ENCODE assay signal across 1 cellular context in genomic region chr2:240894836-240895558, GRCh38.
TF ChIP-seq lines count a peak whose summit lies in the region.

No MANE protein-coding gene starts in this region.

TF ChIP-seq in H1, 55 proteins besides CTCF, POLR2A, EP300 and RAD21:
- TF ChIP-seq ATF2 (IDR thresholded peaks at IDR 0.05; ENCODE audit: low read length) = no peak
- TF ChIP-seq CHD2 (IDR thresholded peaks at IDR 0.05; ENCODE audit: low read length) = no peak
- TF ChIP-seq GTF2F1 (IDR thresholded peaks at IDR 0.05; ENCODE audit: borderline replicate concordance, low read depth, low read length) = no peak
- TF ChIP-seq TCF12 (IDR thresholded peaks at IDR 0.05; ENCODE audit: low read depth, low read length) = no peak
- no peak for TF ChIP-seq SRF (IDR thresholded peaks at IDR 0.05; ENCODE audit: low read depth, low read length)
- TF ChIP-seq CREB1 (IDR thresholded peaks at IDR 0.05) = no peak
